In genomic region chr1:36351222-36351977, GRCh38 we compare ENCODE assay signal across 8 cellular contexts. TPM values are rescaled to one million over a fixed set of nuclear protein-coding genes. Genes with fewer than 3 reads are reported as not detected.
DNase-seq lines count a peak whose midpoint lies in the region; ATAC-seq and TF ChIP-seq lines count a peak whose summit lies in the region.

No MANE protein-coding gene starts in this region.

- ATAC-seq in GM21423 (IDR thresholded peaks at IDR 0.05; ENCODE audit: unreplicated experiment), result no peak

- peak overlapping the region; percentile 83 to 90 for H3K4ac ChIP-seq in mesenchymal stem cell (ENCODE audit: low read depth in 1 of 2, low read length in 2 of 2)

- H3K18ac ChIP-seq in mesenchymal stem cell (ENCODE audit: low read depth in 1 of 2, low read length in 2 of 2), result peak overlapping the region; percentile 79 to 98

- in situ Hi-C loops in mammary epithelial cell (cut with MboI; ENCODE audit: low sequenced_read_pairs in 2 of 2), result no loop called here

- peak overlapping the region; percentile 76 for H2BK15ac ChIP-seq in mesenchymal stem cell (ENCODE audit: low read depth, poor library complexity, severe bottlenecking)

- no peaks in the 10 kb centered on the region for H3K79me2 ChIP-seq in mammary epithelial cell (ENCODE audit: insufficient read depth, low read length)

- intact Hi-C loops in A673 (cut with micrococcal nuclease; ENCODE audit: unreplicated experiment), result no loop called here
- intact Hi-C loops in mammary epithelial cell (cut with micrococcal nuclease), result loop anchor here (2.0 kb wide), 3 partner anchors 17 to 203 kb away; partner anchors contain the start of gene TRAPPC3

- H3K4me1 ChIP-seq in A673 (ENCODE audit: insufficient read depth, low read length, poor library complexity, severe bottlenecking) (peaks cover 19% of the 10 kb centered on the region), mammary epithelial cell (ENCODE audit: insufficient read depth, low read length) (peaks cover 52% of the 10 kb centered on the region), mesenchymal stem cell (ENCODE audit: control insufficient read depth, insufficient read depth, low read depth, low read length) (peaks cover 52% of the 10 kb centered on the region)

- H2AFZ ChIP-seq in mammary epithelial cell (ENCODE audit: low read depth, low read length) (peak overlapping the region; percentile 21), mesenchymal stem cell (ENCODE audit: low read depth, low read length) (no peak overlapping the region)

- H3K27ac ChIP-seq in A673 (ENCODE audit: low read depth, low read length, poor library complexity, severe bottlenecking), result peak overlapping the region; percentile 66
- peak overlapping the region; percentile 87 for H3K27ac ChIP-seq in mammary epithelial cell (ENCODE audit: insufficient read depth, low read depth, low read length)
- H3K27ac ChIP-seq in mesenchymal stem cell (ENCODE audit: low read length, poor library complexity, severe bottlenecking), result peak overlapping the region; percentile 96

- H4K20me1 ChIP-seq in mammary epithelial cell (ENCODE audit: insufficient read depth, low read length), result no peaks in the 10 kb centered on the region

- H3K4me3 ChIP-seq in A673 (ENCODE audit: low read depth, low read length, poor library complexity, severe bottlenecking), result no peak overlapping the region
- H3K4me3 ChIP-seq in mammary epithelial cell (replicated peaks in 1 of 3; ENCODE audit: insufficient read depth in 1 of 3, low read depth in 2 of 3, low read length in 3 of 3), result no peak overlapping the region
- H3K4me3 ChIP-seq in mesenchymal stem cell (ENCODE audit: insufficient read depth in 1 of 2, low read depth in 1 of 2, low read length in 2 of 2), result peak overlapping the region in 1 of 2 experiments; percentile 48

- H3K4me2 ChIP-seq in mammary epithelial cell (ENCODE audit: insufficient read depth, low read depth, low read length) (peak overlapping the region; percentile 61), mesenchymal stem cell (ENCODE audit: low read length, poor library complexity, severe bottlenecking) (peak overlapping the region; percentile 25)

- peak overlapping the region; percentile 97 for H4K91ac ChIP-seq in mesenchymal stem cell (ENCODE audit: low read length)

- H3K27me3 ChIP-seq in A673 (replicated peaks; ENCODE audit: insufficient read depth, low read depth, low read length, poor library complexity), result no peaks in the 10 kb centered on the region
- no peaks in the 10 kb centered on the region for H3K27me3 ChIP-seq in mammary epithelial cell (ENCODE audit: insufficient read depth, low read length)
- H3K27me3 ChIP-seq in mesenchymal stem cell (ENCODE audit: control insufficient read depth in 1 of 2, insufficient read depth in 1 of 2, low read length in 2 of 2), result no peaks in the 10 kb centered on the region

- H2BK12ac ChIP-seq in mesenchymal stem cell (ENCODE audit: low read length in 2 of 2), result peak overlapping the region; percentile 82 to 98

- H3K79me1 ChIP-seq in mesenchymal stem cell (replicated peaks; ENCODE audit: low read length, poor library complexity, severe bottlenecking), result peaks cover 27% of the 10 kb centered on the region

- H3K9me3 ChIP-seq in A673 (ENCODE audit: low read depth, low read length, poor library complexity, severe bottlenecking), result no peaks in the 10 kb centered on the region
- H3K9me3 ChIP-seq in mammary epithelial cell (replicated peaks; ENCODE audit: insufficient read depth, low read length), result no peaks in the 10 kb centered on the region
- H3K9me3 ChIP-seq in mesenchymal stem cell (ENCODE audit: control insufficient read depth, low read length), result no peaks in the 10 kb centered on the region

- H2AK5ac ChIP-seq in mesenchymal stem cell (ENCODE audit: low read length, severe bottlenecking), result peak overlapping the region; percentile 61

- BruUV-seq in A673 (replicated peaks; lab: Mats Ljungman, UMichigan) (no TSS peak), mammary epithelial cell (replicated peaks; lab: Mats Ljungman, UMichigan) (no TSS peak)

- CTCF ChIA-PET in A673 (lab: Charles Lee), result no interaction called here
- CTCF ChIA-PET in mammary epithelial cell (lab: Charles Lee; ENCODE audit: low non-redundant PET), result no interaction called here
- CTCF ChIA-PET in HEK293T (lab: Yijun Ruan, JAX), result interaction anchor here (0.6 to 1.2 kb wide), 3 partner anchors 9 to 68 kb away, joined by 3 read pairs; no protein-coding TSS in a partner anchor

- peak overlapping the region; percentile 76 for H2BK5ac ChIP-seq in mesenchymal stem cell (ENCODE audit: low read depth, low read length, poor library complexity, severe bottlenecking)

- 29% methylated on average over 5 of the region's 14 CpGs for WGBS in mammary epithelial cell (ENCODE audit: low coverage, missing lambda C conversion rate)
- WGBS in mesenchymal stem cell, result 25% methylated on average over 14 of the region's 14 CpGs

- H3K9ac ChIP-seq in mammary epithelial cell (ENCODE audit: insufficient read depth, low read length), result peak overlapping the region; percentile 46
- H3K9ac ChIP-seq in mesenchymal stem cell (ENCODE audit: low read length), result peak overlapping the region; percentile 80

- POLR2A ChIA-PET in A673 (lab: Charles Lee; ENCODE audit: low non-redundant PET) (interaction anchor here (0.5 kb wide), 1 partner anchor 35 kb away, joined by 3 read pairs; no protein-coding TSS in a partner anchor), HEK293T (lab: Yijun Ruan, JAX) (no interaction called here)

- DNase-seq in A673 (ENCODE audit: low spot score), result peak; percentile 55
- peak; percentile 80 for DNase-seq in HS-5 (ENCODE audit: low read depth)
- DNase-seq in mammary epithelial cell, result peak; percentile 86
- peak; percentile 93 for DNase-seq in mesenchymal stem cell
- DNase-seq in HEK293T (ENCODE audit: extremely low spot score), result no peak
- no peak for DNase-seq in NCI-H1694 (lab: John Stamatoyannopoulos, UW)
- DNase-seq in NCI-H510A treated with DMSO at 0.1 percent for 48 hours (lab: John Stamatoyannopoulos, UW), result no peak

- no peak overlapping the region for H3K23ac ChIP-seq in mesenchymal stem cell (ENCODE audit: low read length in 2 of 2)

- H3K36me3 ChIP-seq in A673 (ENCODE audit: insufficient read depth, low read length, poor library complexity, severe bottlenecking) (peaks cover 63% of the 10 kb centered on the region), mammary epithelial cell (ENCODE audit: insufficient read depth, low read length) (peaks cover 15% of the 10 kb centered on the region), mesenchymal stem cell (ENCODE audit: control insufficient read depth in 1 of 2, insufficient read depth in 2 of 2, low read depth in 1 of 2, low read length in 2 of 2) (peaks cover 62 to 77% of the 10 kb centered on the region in 2 experiments)

- peak overlapping the region in 1 of 2 experiments; percentile 85 for H3K14ac ChIP-seq in mesenchymal stem cell (ENCODE audit: low read length in 2 of 2)

- peak overlapping the region; percentile 96 for H4K8ac ChIP-seq in mesenchymal stem cell (ENCODE audit: low read length)

- peak overlapping the region; percentile 93 for H2BK120ac ChIP-seq in mesenchymal stem cell (ENCODE audit: low read depth, low read length)

- dilution Hi-C loops in mammary epithelial cell (cut with HindIII; ENCODE audit: low sequenced_read_pairs), result no loop called here

- TF ChIP-seq CTCF in A673 (conservative IDR thresholded peaks at IDR 0.05; ENCODE audit: low read depth, low read length) (0 out of 2 replicates have a peak, but pooled peaks have one; percentile 8), mammary epithelial cell (conservative IDR thresholded peaks at IDR 0.05 in 1 of 2, IDR thresholded peaks at IDR 0.05 in 1 of 2; ENCODE audit: extremely low read depth in 1 of 2, insufficient read depth in 1 of 2, low read depth in 1 of 2, low read length in 2 of 2) (peak in 1 of 2 donors; percentile 22)

TF ChIP-seq in HEK293T, 16 proteins besides CTCF, POLR2A, EP300 and RAD21:
- TF ChIP-seq TARDBP (IDR thresholded peaks at IDR 0.05) (no peak), FOXK2 (IDR thresholded peaks at IDR 0.05) (no peak), HDGF (IDR thresholded peaks at IDR 0.05; ENCODE audit: borderline replicate concordance) (no peak), BHLHE40 (IDR thresholded peaks at IDR 0.05; ENCODE audit: borderline replicate concordance) (no peak), ARNT (IDR thresholded peaks at IDR 0.05) (no peak), ELF4 (IDR thresholded peaks at IDR 0.05) (no peak), PKNOX1 (IDR thresholded peaks at IDR 0.05) (no peak), SP1 (IDR thresholded peaks at IDR 0.05) (no peak), SUZ12 (IDR thresholded peaks at IDR 0.05) (no peak)

RNA-seq across cellular contexts. Expression of gene EVA1B, which starts 28.0 kb away (rescaled TPM):
- 6.2 and 8.4 TPM in 2 replicates for total RNA-seq in A673 (2021)
- 1 to 10 TPM; 9.2 to 10.0 TPM for total RNA-seq in mammary epithelial cell
- 1.9 TPM for polyA plus RNA-seq in mammary epithelial cell
- not detected for polyA minus RNA-seq in mammary epithelial cell
- polyA plus RNA-seq in mesenchymal stem cell (2013, experiment 1 of 2), result 129 TPM
- polyA plus RNA-seq in mesenchymal stem cell (2013, experiment 2 of 2), result 133 TPM

RNA-seq across cellular contexts. Expression of gene STK40, which starts 34.3 kb away (rescaled TPM):
- 93.2 and 109 TPM in 2 replicates for total RNA-seq in A673 (2021)
- 10 to 100 TPM; 13.2 to 21.3 TPM for total RNA-seq in mammary epithelial cell
- 10.5 TPM for polyA plus RNA-seq in mammary epithelial cell
- polyA minus RNA-seq in mammary epithelial cell, result 50.5 TPM
- 55.6 TPM for polyA plus RNA-seq in mesenchymal stem cell (2013, experiment 1 of 2)
- polyA plus RNA-seq in mesenchymal stem cell (2013, experiment 2 of 2), result 54.5 TPM

RNA-seq across cellular contexts. Expression of gene SH3D21, which starts 45.2 kb away (rescaled TPM):
- total RNA-seq in A673 (2021) (2.9 and 4.0 TPM in 2 replicates), mammary epithelial cell (10 to 100 TPM in 1 of 2 donors, 1 to 10 TPM in 1; 7.8 to 26.0 TPM)
- 6.3 TPM for polyA plus RNA-seq in mammary epithelial cell
- 6.4 TPM for polyA minus RNA-seq in mammary epithelial cell
- polyA plus RNA-seq in mesenchymal stem cell (2013, experiment 1 of 2), result 1.9 TPM
- 1.8 TPM for polyA plus RNA-seq in mesenchymal stem cell (2013, experiment 2 of 2)

RNA-seq across cellular contexts. Expression of gene LSM10, which starts 46.3 kb away (rescaled TPM):
- total RNA-seq in A673 (2021) (60.7 and 68.0 TPM in 2 replicates), mammary epithelial cell (10 to 100 TPM; 10.8 to 34.9 TPM)
- polyA plus RNA-seq in mammary epithelial cell, result 55.3 TPM
- 24.0 TPM for polyA minus RNA-seq in mammary epithelial cell
- 62.4 TPM for polyA plus RNA-seq in mesenchymal stem cell (2013, experiment 1 of 2)
- polyA plus RNA-seq in mesenchymal stem cell (2013, experiment 2 of 2), result 61.1 TPM

Comparison
In these comparisons a context has a peak if more than half of its experiments do, and no peak if none do; other contexts are left out.
1. DNase-seq: peak in A673 (single experiment), HS-5 (single experiment), mammary epithelial cell (single experiment) and mesenchymal stem cell (single experiment); none in HEK293T (single experiment), NCI-H1694 (single experiment) and NCI-H510A treated with DMSO at 0.1 percent for 48 hours (single experiment).
2. Peak in every context shown above with its lines, with median percentiles within 50 percentile points of each other: H3K27ac ChIP-seq.